8 cellular contexts compared by ENCODE assay signal in genomic region chr19:17336872-17337674, GRCh38. TPM values are rescaled to one million over a fixed set of nuclear protein-coding genes. Genes with fewer than 3 reads are reported as not detected.
DNase-seq lines count a peak whose midpoint lies in the region; TF ChIP-seq lines count a peak whose summit lies in the region.

GTPBP3 (plus strand) TSS chr19:17337553; CDS start chr19:17337612, 59 bp downstream.

- peak within 1 kb of the TSS; percentile 81 for H3K27ac ChIP-seq in MM.1S (ENCODE audit: low read length)
- peak within 1 kb of the TSS; percentile 92 for H3K27ac ChIP-seq in neural cell (ENCODE audit: low read length)
- H3K27ac ChIP-seq in stomach: peak within 1 kb of the TSS; percentile 89 to 96 (median 95)

- no peak for TF ChIP-seq RAD21 in neural cell (conservative IDR thresholded peaks at IDR 0.05)

- H3K79me2 ChIP-seq in MM.1S (ENCODE audit: low read length) (peaks cover 12% of the 10 kb centered on the region), neural cell (replicated peaks; ENCODE audit: insufficient read depth, low read length) (peaks cover 7% of the 10 kb centered on the region)

- H4K20me1 ChIP-seq in MM.1S (ENCODE audit: insufficient read depth, low read length) (no peaks in the 10 kb centered on the region), neural cell (ENCODE audit: insufficient read depth) (no peaks in the 10 kb centered on the region)

- TF ChIP-seq POLR2A in stomach (IDR thresholded peaks at IDR 0.05): no peak

- H3K36me3 ChIP-seq in ES-I3 (ENCODE audit: insufficient read depth, low read length) (no peaks in the 10 kb centered on the region; the same call in 1 of the 2 replicates), HAP-1 (replicated peaks) (peaks cover 20% of the 10 kb centered on the region), MM.1S (replicated peaks; ENCODE audit: insufficient read depth, low read length) (no peaks in the 10 kb centered on the region), neural cell (ENCODE audit: insufficient read depth, low read length) (no peaks in the 10 kb centered on the region), stomach (peaks cover 0 to 33% (median 18%) of the 10 kb centered on the region in 4 donors)

- TF ChIP-seq EP300 in neural cell (conservative IDR thresholded peaks at IDR 0.05; ENCODE audit: poor library complexity, severe bottlenecking) (peak; percentile 15), stomach (IDR thresholded peaks at IDR 0.05) (no peak)

- H3F3A ChIP-seq in MM.1S (ENCODE audit: insufficient read depth, low read length) (peaks cover 18% of the 10 kb centered on the region), neural cell (ENCODE audit: insufficient read depth, low read length, poor library complexity, severe bottlenecking) (peaks cover 6% of the 10 kb centered on the region)

- in situ Hi-C loops in HAP-1 (cut with MboI; ENCODE audit: low sequenced_read_pairs): no loop called here

- H3K9ac ChIP-seq in ES-I3 (ENCODE audit: low read depth, low read length): peak within 1 kb of the TSS; percentile 80
- H3K9ac ChIP-seq in MM.1S (ENCODE audit: low read length): peak within 1 kb of the TSS; percentile 84
- peak within 1 kb of the TSS; percentile 76 for H3K9ac ChIP-seq in neural cell (ENCODE audit: low read length)

- peak within 1 kb of the TSS; percentile 74 for H3K4me3 ChIP-seq in HAP-1
- H3K4me3 ChIP-seq in MM.1S (ENCODE audit: low read length): peak within 1 kb of the TSS; percentile 84
- H3K4me3 ChIP-seq in neural cell (ENCODE audit: low read length): peak within 1 kb of the TSS; percentile 72
- peak within 1 kb of the TSS; percentile 58 to 91 (median 62) for H3K4me3 ChIP-seq in stomach

- TF ChIP-seq CTCF in MM.1S (IDR thresholded peaks at IDR 0.05; ENCODE audit: low read length): no peak
- peak; percentile 11 for TF ChIP-seq CTCF in neural cell (IDR thresholded peaks at IDR 0.05; ENCODE audit: poor library complexity, severe bottlenecking)
- TF ChIP-seq CTCF in stomach (IDR thresholded peaks at IDR 0.05): peak in 1 of 7 experiments; percentile 11

- peaks cover 9% of the 10 kb centered on the region; the same call in 1 of the 2 replicates for H3K4me1 ChIP-seq in ES-I3 (ENCODE audit: insufficient read depth, low read length)
- H3K4me1 ChIP-seq in HAP-1: peaks cover 16% of the 10 kb centered on the region
- H3K4me1 ChIP-seq in MM.1S (ENCODE audit: low read length): peaks cover 10% of the 10 kb centered on the region
- H3K4me1 ChIP-seq in stomach: peaks cover 27 to 69% (median 51%) of the 10 kb centered on the region in 4 donors

- intact Hi-C loops in stomach (cut with DNase I; ENCODE audit: low total_unique reads): no loop called here

- DNase-seq in HAP-1 (ENCODE audit: low spot score in 2 of 2) (peak; percentile 99 to 100), MM.1S (peak; percentile 99), SIG-M5 (lab: John Stamatoyannopoulos, UW) (peak; percentile 93), activated gamma-delta T cell (lab: John Stamatoyannopoulos, UW) (peak; percentile 87), fibroblast of the conjunctiva (ENCODE audit: low read depth) (peak; percentile 96), stomach (peak; percentile 98)

- no peaks in the 10 kb centered on the region for H3K9me2 ChIP-seq in MM.1S (replicated peaks; ENCODE audit: insufficient read depth, low read length)
- no peaks in the 10 kb centered on the region for H3K9me2 ChIP-seq in neural cell (ENCODE audit: insufficient read depth, low read length)

- 0 to 2% (median 0%) methylated on average over 40 to 41 of the region's 41 CpGs for WGBS in stomach, 5 donors

- H3K27me3 ChIP-seq in HAP-1 (ENCODE audit: low read depth) (no peaks in the 10 kb centered on the region), MM.1S (replicated peaks; ENCODE audit: insufficient read depth, low read length) (no peaks in the 10 kb centered on the region), neural cell (ENCODE audit: insufficient read depth, low read depth, low read length) (no peaks in the 10 kb centered on the region), stomach (no peaks in the 10 kb centered on the region)

- H2AFZ ChIP-seq in MM.1S (ENCODE audit: low read length) (peak within 1 kb of the TSS; percentile 91), neural cell (ENCODE audit: low read depth, low read length) (peak within 1 kb of the TSS; percentile 61)

- H3K9me3 ChIP-seq in ES-I3 (ENCODE audit: control insufficient read depth, insufficient read depth, low read length) (no peaks in the 10 kb centered on the region), HAP-1 (no peaks in the 10 kb centered on the region), MM.1S (replicated peaks; ENCODE audit: insufficient read depth, low read length) (no peaks in the 10 kb centered on the region), neural cell (ENCODE audit: low read length) (no peaks in the 10 kb centered on the region), stomach (no peaks in the 10 kb centered on the region)

- H3K4me2 ChIP-seq in MM.1S (ENCODE audit: low read depth, low read length) (peak within 1 kb of the TSS; percentile 97), neural cell (ENCODE audit: low read length) (peak within 1 kb of the TSS; percentile 76)

TF ChIP-seq in neural cell, 6 proteins besides CTCF, POLR2A, EP300 and RAD21:
- peak; percentile 62 for TF ChIP-seq REST (IDR thresholded peaks at IDR 0.05; ENCODE audit: borderline replicate concordance)
- TF ChIP-seq POLR2AphosphoS5 (IDR thresholded peaks at IDR 0.05): peak; percentile 64
- TF ChIP-seq EZH2 (IDR thresholded peaks at IDR 0.05; ENCODE audit: borderline replicate concordance, insufficient read depth, low read length, poor library complexity, severe bottlenecking): no peak
- no peak for TF ChIP-seq SMC3 (conservative IDR thresholded peaks at IDR 0.05; ENCODE audit: poor library complexity)
- TF ChIP-seq TAF1 (IDR thresholded peaks at IDR 0.05; ENCODE audit: low read depth): peak; percentile 34
- TF ChIP-seq MXI1 (conservative IDR thresholded peaks at IDR 0.05; ENCODE audit: poor library complexity, severe bottlenecking): peak; percentile 94
TF ChIP-seq in neural cell: peak in this region for 4.

RNA-seq across cellular contexts. Expression of gene GTPBP3, which starts in this region (rescaled TPM):
- polyA plus RNA-seq in neural cell (23.2 and 25.6 TPM in 2 replicates), stomach (10 to 100 TPM; 11.2 to 11.8 (median 11.4) TPM)
- 20.6 and 22.4 TPM in 2 replicates for polyA minus RNA-seq in neural cell
- 10 to 100 TPM; 17.1 to 93.9 (median 68.7) TPM for total RNA-seq in stomach

Comparison
In these comparisons a context has a peak if more than half of its experiments do, and no peak if none do; other contexts are left out.
1. Peak in every context shown above with its lines: DNase-seq, H3K4me3 ChIP-seq and H3K27ac ChIP-seq.